8 cellular contexts compared by ENCODE assay signal in genomic region chrX:104113237-104113965, GRCh38. TPM values are rescaled to one million over a fixed set of nuclear protein-coding genes. Genes with fewer than 3 reads are reported as not detected.
A peak's percentile ranks its signal among the peaks of the same experiment; 100 is the strongest.
DNase-seq lines count a peak whose midpoint lies in the region; ATAC-seq, FAIRE-seq and TF ChIP-seq lines count a peak whose summit lies in the region.

No MANE protein-coding gene starts in this region.

- no peaks in the 10 kb centered on the region for H3K36me3 ChIP-seq in endodermal cell (ENCODE audit: control insufficient read depth, insufficient read depth, low read length)

- FAIRE-seq in GM18507 (lab: Jason Lieb, UNC), result peak; percentile 93

- peak; percentile 29 for DNase-seq in AG08395 (ENCODE audit: low spot score)
- no peak for DNase-seq in GM18507 (ENCODE audit: extremely low spot score, insufficient read length, low read depth)
- DNase-seq in NCI-H446 treated with DMSO at 0.1 percent for 48 hours (lab: John Stamatoyannopoulos, UW), result peak; percentile 28
- peak; percentile 72 for DNase-seq in activated CD8-positive, alpha-beta memory T cell treated with anti-CD3 and anti-CD28 coated beads for 24 hours
- peak; percentile 85 for DNase-seq in endodermal cell
- peak; percentile 31 for DNase-seq in middle frontal gyrus (ENCODE audit: extremely low spot score, low spot score)

- H3K4me1 Mint-ChIP-seq in endodermal cell, result peaks cover 10% of the 10 kb centered on the region
- peaks cover 20% of the 10 kb centered on the region for H3K4me1 Mint-ChIP-seq in stimulated activated memory B cell treated with anti-CD40 and anti-IgM and Interleukin-4, amounts not matched to agents 10 μg/mL and 1 μg/mL and 100 μg/mL, for 72 hours

- peak overlapping the region; percentile 89 for H3K27ac ChIP-seq in endodermal cell (ENCODE audit: low read depth, low read length)

- TF ChIP-seq CTCF in endodermal cell (conservative IDR thresholded peaks at IDR 0.05), result peak; percentile 74

- H3K36me3 Mint-ChIP-seq in endodermal cell (ENCODE audit: low read depth), result no peaks in the 10 kb centered on the region
- H3K36me3 Mint-ChIP-seq in stimulated activated memory B cell treated with anti-CD40 and anti-IgM and Interleukin-4, amounts not matched to agents 10 μg/mL and 1 μg/mL and 100 μg/mL, for 72 hours, result no peaks in the 10 kb centered on the region

- H3K27me3 Mint-ChIP-seq in endodermal cell (ENCODE audit: insufficient read depth), result peaks cover 15% of the 10 kb centered on the region
- no peaks in the 10 kb centered on the region for H3K27me3 Mint-ChIP-seq in stimulated activated memory B cell treated with anti-CD40 and anti-IgM and Interleukin-4, amounts not matched to agents 10 μg/mL and 1 μg/mL and 100 μg/mL, for 72 hours

- WGBS in endodermal cell (ENCODE audit: insufficient coverage in 1 of 2, insufficient read length in 1 of 2), 2 experiments, result 3% methylated on average over 21 of the region's 22 CpGs; no CpG with 5 or more reads in 1 of the 2 experiments

- no peaks in the 10 kb centered on the region for H3K4me1 ChIP-seq in endodermal cell (ENCODE audit: control insufficient read depth, insufficient read depth, low read length)

- H3K9me3 Mint-ChIP-seq in endodermal cell, result peaks cover 58% of the 10 kb centered on the region
- no peaks in the 10 kb centered on the region for H3K9me3 Mint-ChIP-seq in stimulated activated memory B cell treated with anti-CD40 and anti-IgM and Interleukin-4, amounts not matched to agents 10 μg/mL and 1 μg/mL and 100 μg/mL, for 72 hours

- ATAC-seq in HG03139 (IDR thresholded peaks at IDR 0.05; ENCODE audit: unreplicated experiment), result peak; percentile 44
- ATAC-seq in stimulated activated memory B cell treated with anti-CD40 and anti-IgM and Interleukin-4, amounts not matched to agents 10 μg/mL and 1 μg/mL and 100 μg/mL, for 72 hours, result peak; percentile 80

- no peaks in the 10 kb centered on the region for H3K9me3 ChIP-seq in endodermal cell (ENCODE audit: control insufficient read depth, low read length)

- no peak overlapping the region for H3K9ac ChIP-seq in endodermal cell (ENCODE audit: extremely low read depth, low read length, poor library complexity, severe bottlenecking)

- H3K4me3 ChIP-seq in endodermal cell (ENCODE audit: low read length), result peak overlapping the region; percentile 88

- peak overlapping the region; percentile 40 for H3K27ac Mint-ChIP-seq in endodermal cell
- peak overlapping the region; percentile 95 for H3K27ac Mint-ChIP-seq in stimulated activated memory B cell treated with anti-CD40 and anti-IgM and Interleukin-4, amounts not matched to agents 10 μg/mL and 1 μg/mL and 100 μg/mL, for 72 hours

- no peaks in the 10 kb centered on the region for H3K27me3 ChIP-seq in endodermal cell (ENCODE audit: control insufficient read depth, insufficient read depth, low read length, poor library complexity, severe bottlenecking)

- peak overlapping the region; percentile 72 for H3K4me3 Mint-ChIP-seq in endodermal cell
- peak overlapping the region; percentile 94 for H3K4me3 Mint-ChIP-seq in stimulated activated memory B cell treated with anti-CD40 and anti-IgM and Interleukin-4, amounts not matched to agents 10 μg/mL and 1 μg/mL and 100 μg/mL, for 72 hours

RNA-seq across cellular contexts. Expression of gene ZCCHC18, which starts 1.1 kb away (rescaled TPM):
- total RNA-seq in endodermal cell, result 1 to 10 TPM; 2.3 TPM
- polyA plus RNA-seq in endodermal cell (2013, experiment 1 of 2), result 9.9 TPM
- 7.9 TPM for polyA plus RNA-seq in endodermal cell (2013, experiment 2 of 2)

RNA-seq across cellular contexts. Expression of gene TMSB15C, which starts 37.4 kb away (rescaled TPM):
- 1 to 10 TPM; 7.1 to 8.4 TPM for total RNA-seq in endodermal cell
- 12.0 TPM for polyA plus RNA-seq in endodermal cell (2013, experiment 1 of 2)
- 12.3 TPM for polyA plus RNA-seq in endodermal cell (2013, experiment 2 of 2)

RNA-seq across cellular contexts. Expression of gene SLC25A53, which starts 43.4 kb away (rescaled TPM):
- 1 to 10 TPM; 2.0 to 4.4 TPM for total RNA-seq in endodermal cell
- 5.8 TPM for polyA plus RNA-seq in endodermal cell (2013, experiment 1 of 2)
- polyA plus RNA-seq in endodermal cell (2013, experiment 2 of 2), result 5.3 TPM

RNA-seq across cellular contexts. Expression of gene FAM199X, which starts 52.9 kb away (rescaled TPM):
- total RNA-seq in endodermal cell, result 10 to 100 TPM; 18.5 to 22.0 TPM
- polyA plus RNA-seq in endodermal cell (2013, experiment 1 of 2), result 14.9 TPM
- polyA plus RNA-seq in endodermal cell (2013, experiment 2 of 2), result 15.2 TPM
